13 cellular contexts compared by ENCODE assay signal in genomic region chr22:39474351-39474991, GRCh38. TPM values are rescaled to one million over a fixed set of nuclear protein-coding genes. Genes with fewer than 3 reads are reported as not detected.
DNase-seq lines count a peak whose midpoint lies in the region; ATAC-seq and TF ChIP-seq lines count a peak whose summit lies in the region.
"Had no signal": no experiment of that assay in that cellular context is flagged by ENCODE, and none has a peak within 500 bp of the region (broad histone marks: within the 10 kb centered on the region; RNA-seq: fewer than 3 reads in every experiment).

No MANE protein-coding gene starts in this region.

- peaks cover 3 to 4% of the 10 kb centered on the region in 2 donors for H3K36me3 ChIP-seq in mucosa of rectum (ENCODE audit: control insufficient read depth in 2 of 2, insufficient read depth in 2 of 2, low read length in 2 of 2)

- H3K4me1 ChIP-seq in mucosa of rectum (ENCODE audit: control insufficient read depth in 2 of 2, insufficient read depth in 2 of 2, low read length in 2 of 2), result peaks cover 41 to 44% of the 10 kb centered on the region in 2 donors

- no peaks in the 10 kb centered on the region for H3K27me3 ChIP-seq in dorsolateral prefrontal cortex
- no peaks in the 10 kb centered on the region for H3K27me3 ChIP-seq in mucosa of rectum (ENCODE audit: control insufficient read depth in 2 of 2, insufficient read depth in 2 of 2, low read length in 2 of 2)

- no peaks in the 10 kb centered on the region for H3K9me3 Mint-ChIP-seq in HFFc6
- H3K9me3 Mint-ChIP-seq: naive thymus-derived CD4-positive, alpha-beta T cell had no signal

- peak overlapping the region; percentile 8 to 100 (median 97) for H3K27ac ChIP-seq in dorsolateral prefrontal cortex
- peak overlapping the region; percentile 58 to 92 for H3K27ac ChIP-seq in mucosa of rectum (ENCODE audit: low read depth in 2 of 2, low read length in 2 of 2)

- ATAC-seq in HG03432 (IDR thresholded peaks at IDR 0.05; ENCODE audit: unreplicated experiment) (no peak), HG03469 (IDR thresholded peaks at IDR 0.05; ENCODE audit: unreplicated experiment) (no peak)
- ATAC-seq: activated CD8-positive, alpha-beta memory T cell treated with anti-CD3 and anti-CD28 coated beads, Interleukin-2, amount 10 ng/mL, durations not matched to agents 7 days and 5 days; naive thymus-derived CD4-positive, alpha-beta T cell had no signal

- DNase-seq in AG08396 (ENCODE audit: low spot score), result peak; percentile 69
- DNase-seq in HFFc6, result peak; percentile 69
- DNase-seq in dorsolateral prefrontal cortex, result no peak
- DNase-seq in ureter (ENCODE audit: low spot score), result no peak
- DNase-seq in activated effector memory CD4-positive, alpha-beta T cell treated with anti-CD3 and anti-CD28 coated beads, Interleukin-2, amount 50 U/mL, for 16 hours, result no peak
- DNase-seq: activated CD8-positive, alpha-beta memory T cell treated with anti-CD3 and anti-CD28 coated beads, Interleukin-2, amount 10 ng/mL, durations not matched to agents 7 days and 5 days; AML-193; GF-D8; naive thymus-derived CD4-positive, alpha-beta T cell had no signal

- H3K4me3 ChIP-seq in dorsolateral prefrontal cortex (no peak overlapping the region), mucosa of rectum (ENCODE audit: low read length in 2 of 2) (peak overlapping the region in 1 of 2 donors; percentile 36)

- 0 out of 2 replicates have a peak overlapping the region, but pooled peaks have one; percentile 13 for H3K4me3 Mint-ChIP-seq in HFFc6
- H3K4me3 Mint-ChIP-seq: activated CD8-positive, alpha-beta memory T cell treated with anti-CD3 and anti-CD28 coated beads, Interleukin-2, amount 10 ng/mL, durations not matched to agents 7 days and 5 days; naive thymus-derived CD4-positive, alpha-beta T cell had no signal

- H3K9ac ChIP-seq in mucosa of rectum (ENCODE audit: low read depth in 1 of 2, low read length in 2 of 2), result peak overlapping the region in 1 of 2 donors; percentile 52

- intact Hi-C loops in dorsolateral prefrontal cortex (cut with DNase I), result no loop called here

- TF ChIP-seq CTCF in HFFc6 (IDR thresholded peaks at IDR 0.05) (no peak), dorsolateral prefrontal cortex (IDR thresholded peaks at IDR 0.05 in 54 of 56, conservative IDR thresholded peaks at IDR 0.05 in 2 of 56; ENCODE audit: low read depth in 1 of 56, partially characterized antibody in 56 of 56) (no peak)

- peaks cover 3% of the 10 kb centered on the region for H3K27me3 Mint-ChIP-seq in HFFc6 (ENCODE audit: insufficient read depth)
- H3K27me3 Mint-ChIP-seq: activated CD8-positive, alpha-beta memory T cell treated with anti-CD3 and anti-CD28 coated beads, Interleukin-2, amount 10 ng/mL, durations not matched to agents 7 days and 5 days; naive thymus-derived CD4-positive, alpha-beta T cell had no signal

- H3K9me3 ChIP-seq in mucosa of rectum (ENCODE audit: control insufficient read depth in 2 of 2, low read length in 2 of 2), result no peaks in the 10 kb centered on the region

- no peaks in the 10 kb centered on the region for H3K36me3 Mint-ChIP-seq in HFFc6 (ENCODE audit: low read depth)
- H3K36me3 Mint-ChIP-seq: activated CD8-positive, alpha-beta memory T cell treated with anti-CD3 and anti-CD28 coated beads, Interleukin-2, amount 10 ng/mL, durations not matched to agents 7 days and 5 days; naive thymus-derived CD4-positive, alpha-beta T cell had no signal

- H3K27ac Mint-ChIP-seq in HFFc6, result peak overlapping the region; percentile 80
- H3K27ac Mint-ChIP-seq: activated CD8-positive, alpha-beta memory T cell treated with anti-CD3 and anti-CD28 coated beads, Interleukin-2, amount 10 ng/mL, durations not matched to agents 7 days and 5 days; naive thymus-derived CD4-positive, alpha-beta T cell had no signal

- H3K4me1 Mint-ChIP-seq in HFFc6 (ENCODE audit: low read depth), result peaks cover 50% of the 10 kb centered on the region

RNA-seq across cellular contexts. Expression of gene MGAT3, which starts 17.7 kb away (rescaled TPM):
- total RNA-seq in HFFc6 (2021; fragmentation: NEBNext Ultra II Directional; extraction: Animal tissue kit (Norgen Biotek cat#: 25700)), result not detected
- total RNA-seq in dorsolateral prefrontal cortex (100 to 1,000 TPM in 30 of 120 experiments, 10 to 100 TPM in 90; 57.7 to 147 (median 92.3) TPM), ureter (12.9 TPM)
- total RNA-seq: endothelial cell of umbilical vein had no signal

RNA-seq across cellular contexts. Expression of gene MIEF1, which starts 27.6 kb away (rescaled TPM):
- 10 to 100 TPM; 26.4 to 32.8 (median 28.7) TPM for total RNA-seq in HFFc6 (2021; fragmentation: NEBNext Ultra II Directional; extraction: Animal tissue kit (Norgen Biotek cat#: 25700))
- total RNA-seq in dorsolateral prefrontal cortex (10 to 100 TPM; 21.3 to 40.7 (median 28.0) TPM), ureter (30.1 TPM)

RNA-seq across cellular contexts. Expression of gene ATF4, which starts 45.9 kb away (rescaled TPM):
- total RNA-seq in HFFc6 (2021; fragmentation: NEBNext Ultra II Directional; extraction: Animal tissue kit (Norgen Biotek cat#: 25700)), result 100 to 1,000 TPM; 227 to 271 (median 249) TPM
- total RNA-seq in dorsolateral prefrontal cortex (100 to 1,000 TPM; 110 to 287 (median 161) TPM), ureter (381 TPM)

RNA-seq across cellular contexts. Expression of gene RPS19BP1, which starts 58.1 kb away (rescaled TPM):
- total RNA-seq in HFFc6 (2021; fragmentation: NEBNext Ultra II Directional; extraction: Animal tissue kit (Norgen Biotek cat#: 25700)), result 10 to 100 TPM; 60.5 to 85.5 (median 75.9) TPM
- total RNA-seq in dorsolateral prefrontal cortex (100 to 1,000 TPM in 2 of 120 experiments, 10 to 100 TPM in 118; 44.3 to 109 (median 63.6) TPM), ureter (43.2 TPM)

Comparison
In these comparisons a context has a peak if more than half of its experiments do, and no peak if none do; other contexts are left out.
1. DNase-seq: peak in AG08396 (single experiment) and HFFc6 (single experiment); none in dorsolateral prefrontal cortex (0 of 10), ureter (single experiment) and activated effector memory CD4-positive, alpha-beta T cell treated with anti-CD3 and anti-CD28 coated beads, Interleukin-2, amount 50 U/mL, for 16 hours (single experiment).
2. RNA of gene MGAT3, which starts 17.7 kb away (total RNA-seq): 57.7 to 147 TPM in dorsolateral prefrontal cortex and 12.9 TPM in ureter (single experiment); not detected in HFFc6; every median in the first group is over 10 times any median in the second.